In the genomic region with DNA sequence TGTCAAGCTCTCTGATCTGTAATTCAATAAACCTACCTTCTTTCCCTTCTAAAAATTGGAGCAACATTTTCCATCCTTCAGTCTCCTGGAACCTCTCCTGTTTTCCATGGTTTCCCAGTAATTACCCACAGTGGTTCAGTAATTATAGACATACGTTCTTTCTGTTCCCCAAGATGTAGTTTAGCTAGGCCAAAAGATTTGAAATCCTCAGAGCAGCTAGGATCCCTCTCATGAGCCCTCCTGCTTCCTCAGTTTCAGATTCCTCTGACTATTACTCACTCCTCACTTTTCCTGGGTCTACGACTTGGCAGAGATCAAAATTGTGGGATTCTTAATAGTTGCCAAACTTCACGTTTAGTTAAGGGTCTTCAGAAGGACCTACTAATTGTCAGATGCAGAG, we compare ENCODE assay signal across 16 cellular contexts.
DNase-seq lines count a peak whose midpoint lies in the region; ATAC-seq and TF ChIP-seq lines count a peak whose summit lies in the region.
"Had no signal": no experiment of that assay in that cellular context is flagged by ENCODE, and none has a peak within 500 bp of the region (broad histone marks: within the 10 kb centered on the region; RNA-seq: fewer than 3 reads in every experiment).

No MANE protein-coding gene starts in this region.

- H3K4me1 ChIP-seq in right cardiac atrium (ENCODE audit: control insufficient read depth, insufficient read depth, low read length) = no peaks in the 10 kb centered on the region
- H3K4me1 ChIP-seq in thoracic aorta (ENCODE audit: control insufficient read depth in 1 of 2, low read depth in 2 of 2) = peaks cover 22 to 40% of the 10 kb centered on the region in 2 donors

- no peak for TF ChIP-seq CTCF in thoracic aorta (IDR thresholded peaks at IDR 0.05)

- H3K9me3 ChIP-seq in right cardiac atrium (ENCODE audit: control insufficient read depth, low read length) (no peaks in the 10 kb centered on the region), thoracic aorta (no peaks in the 10 kb centered on the region)
- H3K9me3 ChIP-seq: gastroesophageal sphincter had no signal

- H3K4me3 ChIP-seq in right cardiac atrium (ENCODE audit: low read length) (no peak overlapping the region), thoracic aorta (no peak overlapping the region)
- H3K4me3 ChIP-seq: gastroesophageal sphincter had no signal

- no peaks in the 10 kb centered on the region for H3K36me3 ChIP-seq in thoracic aorta
- H3K36me3 ChIP-seq: gastroesophageal sphincter had no signal

- H3K27ac ChIP-seq in right cardiac atrium (ENCODE audit: low read length) (peak overlapping the region; percentile 50), thoracic aorta (peak overlapping the region; percentile 74 to 76)
- H3K27ac ChIP-seq: C4-2B had no signal

- 49% methylated on average over 3 of the region's 3 CpGs for WGBS in right cardiac atrium

- DNase-seq in HS-27A (ENCODE audit: low read depth) = peak; percentile 4
- peak; percentile 65 for DNase-seq in astrocyte of the hippocampus (ENCODE audit: low read depth, low spot score)
- no peak for DNase-seq in right cardiac atrium
- no peak for DNase-seq in thoracic aorta (ENCODE audit: low spot score)
- no peak for DNase-seq in islet precursor cell
- no peak for DNase-seq in germinal center (ENCODE audit: low spot score)
- no peak for DNase-seq in NCI-H510A (lab: John Stamatoyannopoulos, UW)
- DNase-seq: activated gamma-delta T cell treated with Interleukin-2 at 50 U/mL for 16 hours, dermis blood vessel endothelial cell, GDM1, NCI-H2107, T-helper 2 cell had no signal

- ATAC-seq in right cardiac atrium (peak in 1 of 2 donors; percentile 43), thoracic aorta (ENCODE audit: insufficient number of reproducible peaks, low FRiP score, low read depth) (no peak), HG03108 (IDR thresholded peaks at IDR 0.05; ENCODE audit: unreplicated experiment) (no peak)
- ATAC-seq: gastroesophageal sphincter; stimulated activated effector memory CD8-positive, alpha-beta T cell treated with anti-CD3 and anti-CD28 coated beads, Interleukin-12 subunit alpha, Interleukin-12 subunit beta, amount 100 ng/mL, for 72 hours had no signal

- no peaks in the 10 kb centered on the region for H3K27me3 ChIP-seq in right cardiac atrium (ENCODE audit: control insufficient read depth, insufficient read depth)
- H3K27me3 ChIP-seq in thoracic aorta (replicated peaks; ENCODE audit: insufficient read depth) = no peaks in the 10 kb centered on the region
- H3K27me3 ChIP-seq: gastroesophageal sphincter had no signal

- intact Hi-C loops in right cardiac atrium (cut with DNase I) = no loop called here

Comparison
In these comparisons a context has a peak if more than half of its experiments do, and no peak if none do; other contexts are left out.
1. DNase-seq: peak in HS-27A (single experiment) and astrocyte of the hippocampus (single experiment); none in right cardiac atrium (0 of 3), thoracic aorta (single experiment), islet precursor cell (single experiment), germinal center (single experiment) and NCI-H510A (single experiment).